In the genomic region with DNA sequence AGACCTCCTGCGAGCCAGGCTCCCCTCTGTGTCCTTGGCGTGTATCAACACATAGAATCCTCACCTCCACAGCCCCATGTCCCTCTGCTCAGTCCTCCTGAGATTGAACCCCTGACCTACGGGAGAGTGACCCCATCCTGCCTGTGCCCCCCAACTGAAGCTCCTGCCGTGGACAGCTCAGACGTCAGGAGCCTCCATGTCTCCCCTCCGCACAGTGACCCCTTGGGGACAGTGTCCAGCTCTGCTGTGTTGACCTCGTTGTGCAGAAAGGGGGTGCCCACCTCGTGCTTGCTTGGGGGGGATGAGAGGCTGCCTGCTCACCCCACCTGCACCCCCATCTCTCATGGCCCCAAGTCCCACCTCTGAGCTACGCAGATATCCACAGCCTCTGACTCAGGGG, we compare ENCODE assay signal across 1 cellular context.
TF ChIP-seq lines count a peak whose summit lies in the region.

No MANE protein-coding gene starts in this region.

TF ChIP-seq in WTC11, 78 proteins besides CTCF, POLR2A, EP300 and RAD21 (continued from another document):
- TF ChIP-seq, protein P1, sequence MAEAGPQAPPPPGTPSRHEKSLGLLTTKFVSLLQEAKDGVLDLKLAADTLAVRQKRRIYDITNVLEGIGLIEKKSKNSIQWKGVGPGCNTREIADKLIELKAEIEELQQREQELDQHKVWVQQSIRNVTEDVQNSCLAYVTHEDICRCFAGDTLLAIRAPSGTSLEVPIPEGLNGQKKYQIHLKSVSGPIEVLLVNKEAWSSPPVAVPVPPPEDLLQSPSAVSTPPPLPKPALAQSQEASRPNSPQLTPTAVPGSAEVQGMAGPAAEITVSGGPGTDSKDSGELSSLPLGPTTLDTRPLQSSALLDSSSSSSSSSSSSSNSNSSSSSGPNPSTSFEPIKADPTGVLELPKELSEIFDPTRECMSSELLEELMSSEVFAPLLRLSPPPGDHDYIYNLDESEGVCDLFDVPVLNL (CRISPR knock-in tag; IDR thresholded peaks at IDR 0.05; ENCODE audit: borderline replicate concordance, low read depth): no peak
